In the genomic region with DNA sequence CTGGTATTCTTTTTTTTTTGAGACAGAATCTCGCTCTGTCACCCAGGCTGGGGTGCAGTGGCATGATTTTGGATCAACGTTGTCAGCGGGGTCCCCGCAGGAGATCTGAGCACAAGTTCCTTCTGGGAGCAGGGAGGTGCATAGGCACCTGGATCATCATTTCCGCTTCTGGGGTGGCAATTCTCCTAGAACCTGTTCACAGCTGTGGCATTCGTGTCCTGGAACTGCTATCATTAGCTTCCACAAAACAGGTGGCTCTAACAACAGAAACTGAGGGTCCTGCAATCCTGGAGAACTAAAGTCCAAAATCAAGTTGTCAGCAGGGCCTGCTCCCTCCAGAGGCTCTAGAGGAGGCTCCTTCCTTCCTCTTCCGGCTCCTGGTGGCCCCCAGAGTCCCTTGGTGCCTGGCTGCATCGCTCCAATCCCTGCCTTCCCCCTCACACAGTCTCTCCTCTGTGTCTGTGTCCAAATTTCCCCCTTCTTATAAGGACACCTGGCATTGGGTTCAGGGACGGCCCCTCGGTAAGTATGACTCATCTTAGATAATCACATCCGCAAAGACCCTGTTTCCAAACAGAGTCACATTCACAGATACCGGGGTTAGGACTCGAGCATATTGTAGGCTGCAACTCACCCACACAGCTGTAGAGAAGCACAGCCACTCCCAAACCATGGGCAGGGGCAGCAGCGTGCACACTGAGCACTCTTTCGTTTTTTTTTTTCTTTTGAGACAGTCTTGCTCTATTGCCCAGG, we compare ENCODE assay signal across 1 cellular context.
TF ChIP-seq lines count a peak whose summit lies in the region.

No MANE protein-coding gene starts in this region.

TF ChIP-seq in K562, 482 proteins besides CTCF, POLR2A, EP300 and RAD21 (continued from another document and continues in another):
- TF ChIP-seq, protein P1, sequence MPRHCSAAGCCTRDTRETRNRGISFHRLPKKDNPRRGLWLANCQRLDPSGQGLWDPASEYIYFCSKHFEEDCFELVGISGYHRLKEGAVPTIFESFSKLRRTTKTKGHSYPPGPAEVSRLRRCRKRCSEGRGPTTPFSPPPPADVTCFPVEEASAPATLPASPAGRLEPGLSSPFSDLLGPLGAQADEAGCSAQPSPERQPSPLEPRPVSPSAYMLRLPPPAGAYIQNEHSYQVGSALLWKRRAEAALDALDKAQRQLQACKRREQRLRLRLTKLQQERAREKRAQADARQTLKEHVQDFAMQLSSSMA (CRISPR knock-in tag; IDR thresholded peaks at IDR 0.05), result no peak
- peak; percentile 24; the same call in 1 of the 2 replicates for TF ChIP-seq ZNF584 (CRISPR knock-in tag; IDR thresholded peaks at IDR 0.05; ENCODE audit: low read depth)
- TF ChIP-seq MEF2A (IDR thresholded peaks at IDR 0.05; ENCODE audit: control insufficient read depth, low read depth, low read length), result no peak
- no peak for TF ChIP-seq HOXB6 (CRISPR knock-in tag; IDR thresholded peaks at IDR 0.05; ENCODE audit: borderline replicate concordance)
- no peak for TF ChIP-seq GTF2A2 (tag; IDR thresholded peaks at IDR 0.05)
- TF ChIP-seq, protein P2, sequence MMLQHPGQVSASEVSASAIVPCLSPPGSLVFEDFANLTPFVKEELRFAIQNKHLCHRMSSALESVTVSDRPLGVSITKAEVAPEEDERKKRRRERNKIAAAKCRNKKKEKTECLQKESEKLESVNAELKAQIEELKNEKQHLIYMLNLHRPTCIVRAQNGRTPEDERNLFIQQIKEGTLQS (IDR thresholded peaks at IDR 0.05), result peak; percentile 92
- TF ChIP-seq, protein P2 (CRISPR knock-in tag; conservative IDR thresholded peaks at IDR 0.05), result no peak
- TF ChIP-seq, protein P3, sequence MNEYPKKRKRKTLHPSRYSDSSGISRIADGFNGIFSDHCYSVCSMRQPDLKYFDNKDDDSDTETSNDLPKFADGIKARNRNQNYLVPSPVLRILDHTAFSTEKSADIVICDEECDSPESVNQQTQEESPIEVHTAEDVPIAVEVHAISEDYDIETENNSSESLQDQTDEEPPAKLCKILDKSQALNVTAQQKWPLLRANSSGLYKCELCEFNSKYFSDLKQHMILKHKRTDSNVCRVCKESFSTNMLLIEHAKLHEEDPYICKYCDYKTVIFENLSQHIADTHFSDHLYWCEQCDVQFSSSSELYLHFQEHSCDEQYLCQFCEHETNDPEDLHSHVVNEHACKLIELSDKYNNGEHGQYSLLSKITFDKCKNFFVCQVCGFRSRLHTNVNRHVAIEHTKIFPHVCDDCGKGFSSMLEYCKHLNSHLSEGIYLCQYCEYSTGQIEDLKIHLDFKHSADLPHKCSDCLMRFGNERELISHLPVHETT (CRISPR knock-in tag; conservative IDR thresholded peaks at IDR 0.05 in 1 of 2, IDR thresholded peaks at IDR 0.05 in 1 of 2), result no peak
- TF ChIP-seq, protein P4, sequence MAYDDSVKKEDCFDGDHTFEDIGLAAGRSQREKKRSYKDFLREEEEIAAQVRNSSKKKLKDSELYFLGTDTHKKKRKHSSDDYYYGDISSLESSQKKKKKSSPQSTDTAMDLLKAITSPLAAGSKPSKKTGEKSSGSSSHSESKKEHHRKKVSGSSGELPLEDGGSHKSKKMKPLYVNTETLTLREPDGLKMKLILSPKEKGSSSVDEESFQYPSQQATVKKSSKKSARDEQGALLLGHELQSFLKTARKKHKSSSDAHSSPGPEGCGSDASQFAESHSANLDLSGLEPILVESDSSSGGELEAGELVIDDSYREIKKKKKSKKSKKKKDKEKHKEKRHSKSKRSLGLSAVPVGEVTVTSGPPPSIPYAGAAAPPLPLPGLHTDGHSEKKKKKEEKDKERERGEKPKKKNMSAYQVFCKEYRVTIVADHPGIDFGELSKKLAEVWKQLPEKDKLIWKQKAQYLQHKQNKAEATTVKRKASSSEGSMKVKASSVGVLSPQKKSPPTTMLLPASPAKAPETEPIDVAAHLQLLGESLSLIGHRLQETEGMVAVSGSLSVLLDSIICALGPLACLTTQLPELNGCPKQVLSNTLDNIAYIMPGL (CRISPR knock-in tag; IDR thresholded peaks at IDR 0.05), result no peak
- TF ChIP-seq, protein P5, sequence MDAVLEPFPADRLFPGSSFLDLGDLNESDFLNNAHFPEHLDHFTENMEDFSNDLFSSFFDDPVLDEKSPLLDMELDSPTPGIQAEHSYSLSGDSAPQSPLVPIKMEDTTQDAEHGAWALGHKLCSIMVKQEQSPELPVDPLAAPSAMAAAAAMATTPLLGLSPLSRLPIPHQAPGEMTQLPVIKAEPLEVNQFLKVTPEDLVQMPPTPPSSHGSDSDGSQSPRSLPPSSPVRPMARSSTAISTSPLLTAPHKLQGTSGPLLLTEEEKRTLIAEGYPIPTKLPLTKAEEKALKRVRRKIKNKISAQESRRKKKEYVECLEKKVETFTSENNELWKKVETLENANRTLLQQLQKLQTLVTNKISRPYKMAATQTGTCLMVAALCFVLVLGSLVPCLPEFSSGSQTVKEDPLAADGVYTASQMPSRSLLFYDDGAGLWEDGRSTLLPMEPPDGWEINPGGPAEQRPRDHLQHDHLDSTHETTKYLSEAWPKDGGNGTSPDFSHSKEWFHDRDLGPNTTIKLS (IDR thresholded peaks at IDR 0.05; ENCODE audit: borderline replicate concordance, low read depth), result no peak
- TF ChIP-seq NRF1 (conservative IDR thresholded peaks at IDR 0.05 in 1 of 2, IDR thresholded peaks at IDR 0.05 in 1 of 2), result peak in 1 of 2 experiments; percentile 24; a peak in 2 of 4 replicates
- no peak for TF ChIP-seq ETV6 (IDR thresholded peaks at IDR 0.05; ENCODE audit: borderline replicate concordance in 1 of 2, low read depth in 2 of 2, low read length in 1 of 2)
- no peak for TF ChIP-seq ETV6 (CRISPR knock-in tag; IDR thresholded peaks at IDR 0.05; ENCODE audit: borderline replicate concordance)
- TF ChIP-seq HDAC6 (IDR thresholded peaks at IDR 0.05; ENCODE audit: low read depth, low read length), result no peak
- TF ChIP-seq TRIM24 (IDR thresholded peaks at IDR 0.05), result peak; percentile 41 to 51; a peak in 1 of 4 replicates
- TF ChIP-seq, protein P6, sequence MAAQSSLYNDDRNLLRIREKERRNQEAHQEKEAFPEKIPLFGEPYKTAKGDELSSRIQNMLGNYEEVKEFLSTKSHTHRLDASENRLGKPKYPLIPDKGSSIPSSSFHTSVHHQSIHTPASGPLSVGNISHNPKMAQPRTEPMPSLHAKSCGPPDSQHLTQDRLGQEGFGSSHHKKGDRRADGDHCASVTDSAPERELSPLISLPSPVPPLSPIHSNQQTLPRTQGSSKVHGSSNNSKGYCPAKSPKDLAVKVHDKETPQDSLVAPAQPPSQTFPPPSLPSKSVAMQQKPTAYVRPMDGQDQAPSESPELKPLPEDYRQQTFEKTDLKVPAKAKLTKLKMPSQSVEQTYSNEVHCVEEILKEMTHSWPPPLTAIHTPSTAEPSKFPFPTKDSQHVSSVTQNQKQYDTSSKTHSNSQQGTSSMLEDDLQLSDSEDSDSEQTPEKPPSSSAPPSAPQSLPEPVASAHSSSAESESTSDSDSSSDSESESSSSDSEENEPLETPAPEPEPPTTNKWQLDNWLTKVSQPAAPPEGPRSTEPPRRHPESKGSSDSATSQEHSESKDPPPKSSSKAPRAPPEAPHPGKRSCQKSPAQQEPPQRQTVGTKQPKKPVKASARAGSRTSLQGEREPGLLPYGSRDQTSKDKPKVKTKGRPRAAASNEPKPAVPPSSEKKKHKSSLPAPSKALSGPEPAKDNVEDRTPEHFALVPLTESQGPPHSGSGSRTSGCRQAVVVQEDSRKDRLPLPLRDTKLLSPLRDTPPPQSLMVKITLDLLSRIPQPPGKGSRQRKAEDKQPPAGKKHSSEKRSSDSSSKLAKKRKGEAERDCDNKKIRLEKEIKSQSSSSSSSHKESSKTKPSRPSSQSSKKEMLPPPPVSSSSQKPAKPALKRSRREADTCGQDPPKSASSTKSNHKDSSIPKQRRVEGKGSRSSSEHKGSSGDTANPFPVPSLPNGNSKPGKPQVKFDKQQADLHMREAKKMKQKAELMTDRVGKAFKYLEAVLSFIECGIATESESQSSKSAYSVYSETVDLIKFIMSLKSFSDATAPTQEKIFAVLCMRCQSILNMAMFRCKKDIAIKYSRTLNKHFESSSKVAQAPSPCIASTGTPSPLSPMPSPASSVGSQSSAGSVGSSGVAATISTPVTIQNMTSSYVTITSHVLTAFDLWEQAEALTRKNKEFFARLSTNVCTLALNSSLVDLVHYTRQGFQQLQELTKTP (IDR thresholded peaks at IDR 0.05; ENCODE audit: low read depth in 1 of 2, partially characterized antibody in 2 of 2), result peak in 1 of 2 experiments; percentile 63
- TF ChIP-seq ZC3H11A (IDR thresholded peaks at IDR 0.05; ENCODE audit: low read depth, low read length), result no peak
- TF ChIP-seq RFX1 (IDR thresholded peaks at IDR 0.05), result no peak
- no peak for TF ChIP-seq XRCC5 (IDR thresholded peaks at IDR 0.05; ENCODE audit: low read depth, low read length)
- no peak for TF ChIP-seq KAT8 (IDR thresholded peaks at IDR 0.05; ENCODE audit: low read depth)
- peak; percentile 24; the same call in 1 of the 2 replicates for TF ChIP-seq TCF3 (CRISPR knock-in tag; IDR thresholded peaks at IDR 0.05)
- TF ChIP-seq JUNB (CRISPR knock-in tag; conservative IDR thresholded peaks at IDR 0.05), result peak; percentile 20; the same call in 1 of the 2 replicates
- TF ChIP-seq TAF15 (IDR thresholded peaks at IDR 0.05; ENCODE audit: low read depth, low read length), result no peak
- 0 out of 2 replicates have a peak, but pooled peaks have one; percentile 30 for TF ChIP-seq SOX6 (IDR thresholded peaks at IDR 0.05)
- no peak for TF ChIP-seq NFATC3 (IDR thresholded peaks at IDR 0.05)
- TF ChIP-seq RBM17 (IDR thresholded peaks at IDR 0.05; ENCODE audit: borderline replicate concordance, low read depth, low read length), result no peak
- no peak for TF ChIP-seq EWSR1 (IDR thresholded peaks at IDR 0.05; ENCODE audit: borderline replicate concordance, low read depth, partially characterized antibody)
- no peak for TF ChIP-seq CHD2 (IDR thresholded peaks at IDR 0.05; ENCODE audit: low read depth, low read length)
- TF ChIP-seq ERF (CRISPR knock-in tag; IDR thresholded peaks at IDR 0.05), result no peak
- TF ChIP-seq ARID1B (IDR thresholded peaks at IDR 0.05), result peak; percentile 68; the same call in 1 of the 2 replicates
- TF ChIP-seq GTF2F1 (IDR thresholded peaks at IDR 0.05; ENCODE audit: low read depth, low read length), result no peak
- TF ChIP-seq TAL1 (IDR thresholded peaks at IDR 0.05), result peak; percentile 22; the same call in 1 of the 2 replicates
- no peak for TF ChIP-seq NFIC (IDR thresholded peaks at IDR 0.05)
- TF ChIP-seq SAFB (IDR thresholded peaks at IDR 0.05; ENCODE audit: borderline replicate concordance, low read depth, low read length), result no peak
- TF ChIP-seq ZNF23 (CRISPR knock-in tag; IDR thresholded peaks at IDR 0.05), result no peak
- TF ChIP-seq, protein P7, sequence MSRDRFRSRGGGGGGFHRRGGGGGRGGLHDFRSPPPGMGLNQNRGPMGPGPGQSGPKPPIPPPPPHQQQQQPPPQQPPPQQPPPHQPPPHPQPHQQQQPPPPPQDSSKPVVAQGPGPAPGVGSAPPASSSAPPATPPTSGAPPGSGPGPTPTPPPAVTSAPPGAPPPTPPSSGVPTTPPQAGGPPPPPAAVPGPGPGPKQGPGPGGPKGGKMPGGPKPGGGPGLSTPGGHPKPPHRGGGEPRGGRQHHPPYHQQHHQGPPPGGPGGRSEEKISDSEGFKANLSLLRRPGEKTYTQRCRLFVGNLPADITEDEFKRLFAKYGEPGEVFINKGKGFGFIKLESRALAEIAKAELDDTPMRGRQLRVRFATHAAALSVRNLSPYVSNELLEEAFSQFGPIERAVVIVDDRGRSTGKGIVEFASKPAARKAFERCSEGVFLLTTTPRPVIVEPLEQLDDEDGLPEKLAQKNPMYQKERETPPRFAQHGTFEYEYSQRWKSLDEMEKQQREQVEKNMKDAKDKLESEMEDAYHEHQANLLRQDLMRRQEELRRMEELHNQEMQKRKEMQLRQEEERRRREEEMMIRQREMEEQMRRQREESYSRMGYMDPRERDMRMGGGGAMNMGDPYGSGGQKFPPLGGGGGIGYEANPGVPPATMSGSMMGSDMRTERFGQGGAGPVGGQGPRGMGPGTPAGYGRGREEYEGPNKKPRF (IDR thresholded peaks at IDR 0.05; ENCODE audit: low read depth, low read length), result no peak
- no peak for TF ChIP-seq KDM4B (IDR thresholded peaks at IDR 0.05; ENCODE audit: borderline replicate concordance in 2 of 2, low read depth in 1 of 2)
- 0 out of 2 replicates have a peak, but pooled peaks have one; percentile 18 for TF ChIP-seq SMAD4 (CRISPR knock-in tag; conservative IDR thresholded peaks at IDR 0.05)
- TF ChIP-seq FOS (IDR thresholded peaks at IDR 0.05; ENCODE audit: extremely low read depth, insufficient read length), result peak; percentile 23
- TF ChIP-seq RBM14 (IDR thresholded peaks at IDR 0.05; ENCODE audit: borderline replicate concordance, insufficient read depth, low read depth, low read length), result no peak
- peak; percentile 85 for TF ChIP-seq JUN (IDR thresholded peaks at IDR 0.05; ENCODE audit: borderline replicate concordance, low read depth, low read length)
- no peak for TF ChIP-seq JUN (CRISPR knock-in tag; IDR thresholded peaks at IDR 0.05; ENCODE audit: borderline replicate concordance)
- no peak for TF ChIP-seq ZNF507 (tag; conservative IDR thresholded peaks at IDR 0.05)
- no peak for TF ChIP-seq BACH1 (tag; IDR thresholded peaks at IDR 0.05)
- TF ChIP-seq MAFF (IDR thresholded peaks at IDR 0.05; ENCODE audit: low read length), result no peak
- TF ChIP-seq EZH2 (IDR thresholded peaks at IDR 0.05; ENCODE audit: borderline replicate concordance, low read depth, low read length), result no peak
- TF ChIP-seq KLF13 (tag; IDR thresholded peaks at IDR 0.05; ENCODE audit: borderline replicate concordance, low read depth), result no peak
- TF ChIP-seq, protein P8, sequence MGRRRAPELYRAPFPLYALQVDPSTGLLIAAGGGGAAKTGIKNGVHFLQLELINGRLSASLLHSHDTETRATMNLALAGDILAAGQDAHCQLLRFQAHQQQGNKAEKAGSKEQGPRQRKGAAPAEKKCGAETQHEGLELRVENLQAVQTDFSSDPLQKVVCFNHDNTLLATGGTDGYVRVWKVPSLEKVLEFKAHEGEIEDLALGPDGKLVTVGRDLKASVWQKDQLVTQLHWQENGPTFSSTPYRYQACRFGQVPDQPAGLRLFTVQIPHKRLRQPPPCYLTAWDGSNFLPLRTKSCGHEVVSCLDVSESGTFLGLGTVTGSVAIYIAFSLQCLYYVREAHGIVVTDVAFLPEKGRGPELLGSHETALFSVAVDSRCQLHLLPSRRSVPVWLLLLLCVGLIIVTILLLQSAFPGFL (CRISPR knock-in tag; IDR thresholded peaks at IDR 0.05), result no peak
- no peak for TF ChIP-seq RBBP5 (IDR thresholded peaks at IDR 0.05; ENCODE audit: borderline replicate concordance, insufficient read depth, low read length, poor library complexity, severe bottlenecking)
- no peak for TF ChIP-seq ZNF212 (CRISPR knock-in tag; IDR thresholded peaks at IDR 0.05)
- TF ChIP-seq GATAD2A (IDR thresholded peaks at IDR 0.05), result no peak
